ENCODE assay signal across 8 cellular contexts in the genomic region with DNA sequence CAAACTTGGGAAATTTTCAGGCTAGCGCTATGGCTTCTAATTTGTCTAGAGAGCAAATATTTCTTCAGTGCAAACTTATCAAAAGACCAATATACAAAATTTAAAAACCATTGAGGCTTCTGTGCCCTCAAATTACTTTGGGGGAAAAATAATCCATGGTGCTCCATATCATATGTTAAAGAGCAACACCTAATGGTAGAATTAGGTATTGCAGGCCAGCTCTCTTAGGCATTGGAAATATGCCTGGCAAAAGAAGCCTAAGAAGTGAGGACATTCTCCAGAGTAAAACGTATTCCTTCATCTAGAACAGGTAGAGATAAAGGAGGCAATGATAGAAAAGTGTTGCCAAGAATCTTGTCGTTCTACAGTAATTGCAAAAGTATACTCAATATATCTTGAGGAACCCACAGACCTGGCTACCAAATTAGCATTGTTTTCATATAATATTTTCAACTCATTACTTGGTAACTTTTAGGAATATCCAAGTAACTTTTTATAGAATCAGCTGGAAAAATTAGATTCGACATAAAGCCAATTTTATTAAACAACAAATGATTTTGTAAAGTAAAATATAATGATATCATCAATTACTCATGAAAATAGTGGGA.
DNase-seq lines count a peak whose midpoint lies in the region; TF ChIP-seq lines count a peak whose summit lies in the region.
"Had no signal": no experiment of that assay in that cellular context is flagged by ENCODE, and none has a peak within 500 bp of the region (broad histone marks: within the 10 kb centered on the region; RNA-seq: fewer than 3 reads in every experiment).

No MANE protein-coding gene starts in this region.

- H3K79me1 ChIP-seq in neuronal stem cell (ENCODE audit: low read depth, low read length) = no peaks in the 10 kb centered on the region

- H4K91ac ChIP-seq in neuronal stem cell (ENCODE audit: low read depth, low read length, poor library complexity) = no peak overlapping the region

- no peaks in the 10 kb centered on the region for H3K27me3 ChIP-seq in KMS-11 (ENCODE audit: insufficient read depth, low read depth)
- no peaks in the 10 kb centered on the region for H3K27me3 ChIP-seq in colonic mucosa
- H3K27me3 ChIP-seq in osteoblast (ENCODE audit: insufficient read depth, low read length) = no peaks in the 10 kb centered on the region
- H3K27me3 ChIP-seq in neuronal stem cell (ENCODE audit: control insufficient read depth in 3 of 3, insufficient read depth in 3 of 3, low read depth in 1 of 3, low read length in 3 of 3) = no peaks in the 10 kb centered on the region

- no peaks in the 10 kb centered on the region for H3K4me1 ChIP-seq in KMS-11 (ENCODE audit: low read depth, poor library complexity, severe bottlenecking)
- H3K4me1 ChIP-seq in colonic mucosa = no peaks in the 10 kb centered on the region
- H3K4me1 ChIP-seq in osteoblast (ENCODE audit: insufficient read depth, low read length) = no peaks in the 10 kb centered on the region
- no peaks in the 10 kb centered on the region for H3K4me1 ChIP-seq in neuronal stem cell (ENCODE audit: control insufficient read depth in 2 of 2, insufficient read depth in 1 of 2, low read depth in 1 of 2, low read length in 2 of 2)

- no peak overlapping the region for H3K14ac ChIP-seq in neuronal stem cell (ENCODE audit: low read length)

- H4K20me1 ChIP-seq in KMS-11 (ENCODE audit: insufficient read depth) = no peaks in the 10 kb centered on the region
- no peaks in the 10 kb centered on the region for H4K20me1 ChIP-seq in osteoblast (ENCODE audit: insufficient read depth, low read length)

- H3K4me2 ChIP-seq in KMS-11 (no peak overlapping the region), osteoblast (ENCODE audit: insufficient read depth, low read length) (no peak overlapping the region), neuronal stem cell (ENCODE audit: insufficient read depth, low read length, poor library complexity, severe bottlenecking) (no peak overlapping the region)

- no peak overlapping the region for H2BK12ac ChIP-seq in neuronal stem cell (ENCODE audit: low read length)

- H3K36me3 ChIP-seq in KMS-11 (ENCODE audit: insufficient read depth) = no peaks in the 10 kb centered on the region
- H3K36me3 ChIP-seq in colonic mucosa = no peaks in the 10 kb centered on the region
- H3K36me3 ChIP-seq in osteoblast (ENCODE audit: insufficient read depth, low read length) = no peaks in the 10 kb centered on the region
- no peaks in the 10 kb centered on the region for H3K36me3 ChIP-seq in neuronal stem cell (replicated peaks in 1 of 2; ENCODE audit: control insufficient read depth in 2 of 2, insufficient read depth in 2 of 2, low read length in 2 of 2)

- no peak overlapping the region for H3K18ac ChIP-seq in neuronal stem cell (ENCODE audit: low read length)

- no peak overlapping the region for H3K4ac ChIP-seq in neuronal stem cell (ENCODE audit: low read length)

- no peak overlapping the region for H3K27ac ChIP-seq in KMS-11
- no peak overlapping the region for H3K27ac ChIP-seq in colonic mucosa
- no peak overlapping the region for H3K27ac ChIP-seq in osteoblast (ENCODE audit: low read depth, low read length)
- no peak overlapping the region for H3K27ac ChIP-seq in coronary artery
- H3K27ac ChIP-seq in neuronal stem cell (replicated peaks; ENCODE audit: low read length) = no peak overlapping the region
- H3K27ac ChIP-seq: epithelial cell of prostate had no signal

- H3K23ac ChIP-seq in neuronal stem cell (ENCODE audit: low read depth, low read length, poor library complexity) = no peak overlapping the region

- H2AFZ ChIP-seq in KMS-11 (ENCODE audit: low read depth) = no peak overlapping the region
- H2AFZ ChIP-seq in osteoblast (ENCODE audit: low read length) = no peak overlapping the region
- no peak overlapping the region for H2AFZ ChIP-seq in neuronal stem cell (ENCODE audit: low read length)

- H3K4me3 ChIP-seq in KMS-11 (IDR thresholded peaks at IDR 0.05; ENCODE audit: insufficient read depth, low read depth, low read length) (no peak overlapping the region), colonic mucosa (no peak overlapping the region), osteoblast (ENCODE audit: insufficient read depth, low read length) (no peak overlapping the region), coronary artery (no peak overlapping the region), neuronal stem cell (ENCODE audit: low read length in 2 of 2) (no peak overlapping the region)

- H2AK5ac ChIP-seq in neuronal stem cell (ENCODE audit: low read depth, low read length) = no peak overlapping the region

- H2BK120ac ChIP-seq in neuronal stem cell (ENCODE audit: low read depth, low read length) = no peak overlapping the region

- TF ChIP-seq CTCF in GM12801 (IDR thresholded peaks at IDR 0.05; ENCODE audit: extremely low read depth, insufficient read length) = peak; percentile 91
- TF ChIP-seq CTCF in KMS-11 (conservative IDR thresholded peaks at IDR 0.05; ENCODE audit: low read depth, low read length) = peak; percentile 94
- TF ChIP-seq CTCF in colonic mucosa (IDR thresholded peaks at IDR 0.05) = peak; percentile 75
- TF ChIP-seq CTCF in osteoblast (IDR thresholded peaks at IDR 0.05; ENCODE audit: extremely low read depth, low read depth, low read length) = peak; percentile 38
- no peak for TF ChIP-seq CTCF in coronary artery (IDR thresholded peaks at IDR 0.05)

- intact Hi-C loops in colonic mucosa (cut with DNase I) = loop anchor here (10.0 kb wide), 1 partner anchor 848 kb away; no protein-coding TSS in a partner anchor

- H3K9me3 ChIP-seq in colonic mucosa (no peaks in the 10 kb centered on the region), osteoblast (ENCODE audit: low read depth, low read length) (peaks cover 2% of the 10 kb centered on the region), neuronal stem cell (replicated peaks in 1 of 2; ENCODE audit: control insufficient read depth in 2 of 2, insufficient read depth in 1 of 2, low read depth in 1 of 2, low read length in 2 of 2) (no peaks in the 10 kb centered on the region)

- H2BK15ac ChIP-seq in neuronal stem cell (ENCODE audit: low read length) = no peak overlapping the region

- H2BK5ac ChIP-seq in neuronal stem cell (ENCODE audit: low read length) = no peak overlapping the region

- H4K8ac ChIP-seq in neuronal stem cell (ENCODE audit: low read depth, low read length) = no peak overlapping the region

- WGBS in neuronal stem cell (ENCODE audit: extremely low coverage in 2 of 2, insufficient read length in 2 of 2, insufficient replicate concordance in 1 of 2), 2 donors = no CpG with 5 or more reads among the region's 4 CpGs

- no peak overlapping the region for H3K9ac ChIP-seq in KMS-11
- no peak overlapping the region for H3K9ac ChIP-seq in colonic mucosa (ENCODE audit: low read depth in 2 of 2, low read length in 2 of 2)
- H3K9ac ChIP-seq in neuronal stem cell (ENCODE audit: low read depth, low read length, poor library complexity) = no peak overlapping the region

- H3K79me2 ChIP-seq in KMS-11 (ENCODE audit: insufficient read depth, low read depth) (no peaks in the 10 kb centered on the region), osteoblast (ENCODE audit: insufficient read depth, low read length) (no peaks in the 10 kb centered on the region)

- DNase-seq in colonic mucosa (peak; percentile 29), osteoblast (ENCODE audit: insufficient read length, low spot score, missing footprints) (no peak), coronary artery (ENCODE audit: low spot score) (no peak), GF-D8 (lab: John Stamatoyannopoulos, UW) (no peak), neuronal stem cell (ENCODE audit: low spot score) (no peak)
